9 cellular contexts compared by ENCODE assay signal in the genomic region with DNA sequence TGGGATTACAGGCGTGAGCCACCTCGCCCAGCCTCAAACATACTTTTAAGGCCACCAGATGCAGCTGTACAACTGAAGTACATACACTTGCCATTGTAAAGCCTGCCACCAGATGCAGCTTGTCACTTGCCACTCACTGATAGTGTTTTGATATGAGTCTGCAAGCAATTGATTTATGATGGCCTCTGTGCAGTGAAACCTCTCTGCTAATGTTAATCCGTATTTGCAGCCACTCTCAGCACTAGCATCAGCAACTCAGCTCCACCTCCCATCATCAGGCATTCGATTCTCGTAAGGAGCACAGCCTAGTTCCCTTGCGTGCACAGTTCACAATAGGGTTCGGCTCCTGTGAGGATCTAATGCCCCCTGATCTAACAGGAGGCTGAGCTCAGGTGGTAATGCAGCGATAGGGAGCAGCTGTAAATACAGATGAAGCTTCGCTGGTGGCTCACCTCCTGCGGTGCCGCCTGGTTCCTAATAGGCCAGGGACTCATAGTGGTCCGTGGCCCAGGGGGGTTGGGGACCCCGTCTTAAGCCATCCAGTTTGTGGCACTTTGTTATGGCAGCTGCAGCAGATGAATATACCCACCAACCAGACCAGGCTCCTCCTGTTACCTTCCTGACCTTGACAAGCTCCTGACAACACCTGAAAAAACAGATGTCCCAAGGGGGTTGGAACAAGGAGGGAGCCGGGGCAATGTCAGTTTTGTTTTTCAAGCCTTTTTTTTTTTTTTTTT. TPM values are rescaled to one million over a fixed set of nuclear protein-coding genes. Genes with fewer than 3 reads are reported as not detected.
DNase-seq lines count a peak whose midpoint lies in the region; ATAC-seq and TF ChIP-seq lines count a peak whose summit lies in the region.
"Had no signal": no experiment of that assay in that cellular context is flagged by ENCODE, and none has a peak within 500 bp of the region (broad histone marks: within the 10 kb centered on the region; RNA-seq: fewer than 3 reads in every experiment).

No MANE protein-coding gene starts in this region.

- WGBS in thyroid gland, 2 donors, result 90 to 93% methylated on average over 13 to 14 of the region's 14 CpGs

- intact Hi-C loops in left colon (cut with DNase I, micrococcal nuclease) (no loop called here), thyroid gland (cut with DNase I) (no loop called here)

- no peaks in the 10 kb centered on the region for H3K27me3 ChIP-seq in thyroid gland

- H3K4me1 ChIP-seq in thyroid gland, result peaks cover 18% of the 10 kb centered on the region in 2 donors

- no peak for TF ChIP-seq POLR2A in thyroid gland (IDR thresholded peaks at IDR 0.05)

- CTCF ChIA-PET in GM10248 (lab: Yijun Ruan, JAX), result interaction anchor here (1.0 to 2.5 kb wide), 7 partner anchors 9 to 64 kb away, joined by 3 to 8 read pairs (median 4); no protein-coding TSS in a partner anchor

- ATAC-seq in left colon (peak; percentile 1), HG03432 (IDR thresholded peaks at IDR 0.05; ENCODE audit: unreplicated experiment) (no peak)

- H3K27ac ChIP-seq in thyroid gland, result peak overlapping the region in 2 of 3 donors; percentile 96 to 100

- peaks cover 5 to 9% of the 10 kb centered on the region in 2 donors for H3K36me3 ChIP-seq in thyroid gland

- H3K4me3 ChIP-seq in thyroid gland (replicated peaks in 1 of 3), result no peak overlapping the region

- TF ChIP-seq CTCF in thyroid gland (IDR thresholded peaks at IDR 0.05) (no peak), GM10248 (IDR thresholded peaks at IDR 0.05; ENCODE audit: control extremely low read depth, extremely low read depth, low read depth, missing control alignments) (no peak)

- DNase-seq in activated effector memory CD4-positive, alpha-beta T cell treated with anti-CD3 and anti-CD28 coated beads, Interleukin-2, amount 50 U/mL, for 16 hours, result peak; percentile 63
- DNase-seq in activated effector memory CD4-positive, alpha-beta T cell treated with Interleukin-2 at 50 U/mL for 16 hours, result no peak
- DNase-seq in SK-N-DZ (ENCODE audit: low spot score) (peak; percentile 74), left colon (peak; percentile 44 to 45), thyroid gland (no peak), SIG-M5 treated with dmso at 0.1 percent for 504 hours (lab: John Stamatoyannopoulos, UW; ENCODE audit: unreplicated experiment) (no peak), GM10248 (ENCODE audit: extremely low spot score) (no peak)
- DNase-seq: DMS 273 treated with DMSO at 0.1 percent for 48 hours had no signal

- POLR2A ChIA-PET in GM10248 (lab: Yijun Ruan, JAX), result interaction anchor here (0.9 to 3.9 kb wide), 8 partner anchors 11 to 74 kb away, joined by 3 to 60 read pairs (median 20); no protein-coding TSS in a partner anchor

- no peaks in the 10 kb centered on the region for H3K9me3 ChIP-seq in thyroid gland

RNA-seq across cellular contexts. Expression of a gene that starts 1.3 kb away (rescaled TPM):
- polyA plus RNA-seq in SK-N-DZ (2014; cell fraction: cytosol; rRNA removed), result 37.4 and 55.6 TPM in 2 replicates
- polyA plus RNA-seq in SK-N-DZ (2014; cell fraction: nucleus; rRNA removed), result 47.9 and 58.8 TPM in 2 replicates
- total RNA-seq in left colon, result 100 to 1,000 TPM; 156 to 184 TPM
- total RNA-seq in thyroid gland, result 100 to 1,000 TPM; 212 to 659 (median 321) TPM

RNA-seq across cellular contexts. Expression of a gene that starts 31.1 kb away (rescaled TPM):
- polyA plus RNA-seq in SK-N-DZ (2014; cell fraction: cytosol; rRNA removed), result 0.48 TPM in 1 of 2 replicates, not detected in the other
- polyA plus RNA-seq in SK-N-DZ (2014; cell fraction: nucleus; rRNA removed), result not detected in 2 replicates
- total RNA-seq in left colon (under 1 TPM in 1 of 2 donors, not detected in 1; 0.28 TPM), thyroid gland (1 to 10 TPM in 3 of 4 donors, under 1 TPM in 1; 0.40 to 4.0 (median 1.7) TPM)

RNA-seq across cellular contexts. Expression of a gene that starts 58.7 kb away (rescaled TPM):
- not detected in 2 replicates for polyA plus RNA-seq in SK-N-DZ (2014; cell fraction: cytosol; rRNA removed)
- polyA plus RNA-seq in SK-N-DZ (2014; cell fraction: nucleus; rRNA removed), result 1.1 TPM in 1 of 2 replicates, not detected in the other
- total RNA-seq in left colon (100 to 1,000 TPM in 1 of 2 donors, 10 to 100 TPM in 1; 57.7 to 125 TPM), thyroid gland (10 to 100 TPM; 14.1 to 33.5 (median 20.5) TPM)

Comparison
In these comparisons a context has a peak if more than half of its experiments do, and no peak if none do; other contexts are left out.
1. DNase-seq: peak in activated effector memory CD4-positive, alpha-beta T cell treated with anti-CD3 and anti-CD28 coated beads, Interleukin-2, amount 50 U/mL, for 16 hours (single experiment), SK-N-DZ (single experiment) and left colon (2 of 2); none in activated effector memory CD4-positive, alpha-beta T cell treated with Interleukin-2 at 50 U/mL for 16 hours (single experiment), thyroid gland (0 of 2), SIG-M5 treated with dmso at 0.1 percent for 504 hours (single experiment) and GM10248 (single experiment).